1 cellular context compared by ENCODE assay signal in the genomic region with DNA sequence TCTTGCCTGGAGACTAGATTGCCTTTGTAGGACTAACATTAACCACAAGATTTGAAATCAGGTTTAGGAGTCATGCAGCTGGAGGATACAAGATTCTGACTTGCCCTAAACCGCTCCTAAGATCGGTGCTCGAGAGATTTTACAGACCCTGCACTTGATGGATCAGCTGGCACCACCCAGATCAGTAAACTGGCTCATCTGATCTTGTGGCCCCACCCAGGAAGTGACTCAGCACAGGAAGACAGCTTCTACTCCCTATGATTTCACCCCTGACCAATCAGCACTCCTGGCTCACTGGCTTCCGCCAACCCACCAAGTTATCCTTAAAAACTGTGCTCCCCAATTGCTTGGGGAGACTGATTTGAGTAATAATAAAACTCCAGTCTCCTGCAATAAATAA.
TF ChIP-seq lines count a peak whose summit lies in the region.

No MANE protein-coding gene starts in this region.

TF ChIP-seq in IMR-90, 13 proteins besides CTCF, POLR2A, EP300 and RAD21 (continued from another document):
- TF ChIP-seq CHD1 (IDR thresholded peaks at IDR 0.05; ENCODE audit: low read depth, low read length) (no peak), RFX5 (IDR thresholded peaks at IDR 0.05; ENCODE audit: low read depth, low read length) (no peak), NFE2L2 (IDR thresholded peaks at IDR 0.05; ENCODE audit: low read depth, low read length) (no peak), BHLHE40 (IDR thresholded peaks at IDR 0.05; ENCODE audit: low read depth, low read length) (no peak)
- TF ChIP-seq, protein P1, sequence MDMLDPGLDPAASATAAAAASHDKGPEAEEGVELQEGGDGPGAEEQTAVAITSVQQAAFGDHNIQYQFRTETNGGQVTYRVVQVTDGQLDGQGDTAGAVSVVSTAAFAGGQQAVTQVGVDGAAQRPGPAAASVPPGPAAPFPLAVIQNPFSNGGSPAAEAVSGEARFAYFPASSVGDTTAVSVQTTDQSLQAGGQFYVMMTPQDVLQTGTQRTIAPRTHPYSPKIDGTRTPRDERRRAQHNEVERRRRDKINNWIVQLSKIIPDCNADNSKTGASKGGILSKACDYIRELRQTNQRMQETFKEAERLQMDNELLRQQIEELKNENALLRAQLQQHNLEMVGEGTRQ (IDR thresholded peaks at IDR 0.05; ENCODE audit: low read depth, low read length), result no peak
